Comparison of ENCODE assay signal across 1 cellular context in the genomic region with DNA sequence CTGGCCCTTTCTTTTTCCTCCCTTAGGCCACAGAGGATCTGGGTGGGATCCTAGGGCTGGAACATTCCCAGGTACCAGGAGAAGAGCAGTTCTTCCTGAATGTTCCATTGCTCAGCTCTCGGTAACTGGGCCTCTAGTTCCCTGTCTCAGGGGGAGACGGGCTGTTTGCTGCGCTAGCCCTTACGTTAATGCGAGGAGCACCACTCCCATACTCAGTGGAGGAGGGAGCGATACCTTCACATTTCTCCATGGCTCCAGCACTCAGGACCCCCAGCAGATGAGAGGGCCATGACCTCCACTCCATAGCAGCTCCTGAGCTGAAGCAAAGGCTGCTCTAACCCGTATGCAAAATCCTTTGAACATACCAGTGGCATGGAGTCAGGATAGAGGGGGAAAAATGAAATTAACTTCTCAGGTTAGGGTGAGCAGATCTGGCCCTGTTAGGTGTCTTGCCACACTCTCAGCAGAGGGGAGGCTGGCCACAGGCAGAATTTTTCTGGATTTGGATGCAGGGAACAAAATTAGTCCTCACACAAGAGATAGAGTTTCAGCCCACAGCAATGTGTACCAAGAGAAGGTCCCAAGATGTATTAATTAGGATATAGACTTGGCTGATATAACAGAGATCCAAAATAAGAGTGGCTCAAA.
TF ChIP-seq lines count a peak whose summit lies in the region.

No MANE protein-coding gene starts in this region.

TF ChIP-seq in IMR-90, 13 proteins besides CTCF, POLR2A, EP300 and RAD21:
- TF ChIP-seq ELK1 (IDR thresholded peaks at IDR 0.05; ENCODE audit: borderline replicate concordance, low read depth, low read length) (no peak), MXI1 (IDR thresholded peaks at IDR 0.05; ENCODE audit: borderline replicate concordance, low read depth, low read length) (no peak), RCOR1 (IDR thresholded peaks at IDR 0.05; ENCODE audit: insufficient replicate concordance, low read length) (no peak), FOS (IDR thresholded peaks at IDR 0.05; ENCODE audit: low read depth, low read length) (no peak), MAFK (IDR thresholded peaks at IDR 0.05; ENCODE audit: low read depth, low read length) (no peak), CHD1 (IDR thresholded peaks at IDR 0.05; ENCODE audit: low read depth, low read length) (no peak), SMC3 (IDR thresholded peaks at IDR 0.05; ENCODE audit: low read depth, low read length) (no peak), BHLHE40 (IDR thresholded peaks at IDR 0.05; ENCODE audit: low read depth, low read length) (no peak), NFE2L2 (IDR thresholded peaks at IDR 0.05; ENCODE audit: low read depth, low read length) (no peak), RFX5 (IDR thresholded peaks at IDR 0.05; ENCODE audit: low read depth, low read length) (no peak), CEBPB (IDR thresholded peaks at IDR 0.05; ENCODE audit: low read depth, low read length) (no peak), MAZ (IDR thresholded peaks at IDR 0.05; ENCODE audit: borderline replicate concordance, low read depth, low read length) (no peak)
- TF ChIP-seq, protein P1, sequence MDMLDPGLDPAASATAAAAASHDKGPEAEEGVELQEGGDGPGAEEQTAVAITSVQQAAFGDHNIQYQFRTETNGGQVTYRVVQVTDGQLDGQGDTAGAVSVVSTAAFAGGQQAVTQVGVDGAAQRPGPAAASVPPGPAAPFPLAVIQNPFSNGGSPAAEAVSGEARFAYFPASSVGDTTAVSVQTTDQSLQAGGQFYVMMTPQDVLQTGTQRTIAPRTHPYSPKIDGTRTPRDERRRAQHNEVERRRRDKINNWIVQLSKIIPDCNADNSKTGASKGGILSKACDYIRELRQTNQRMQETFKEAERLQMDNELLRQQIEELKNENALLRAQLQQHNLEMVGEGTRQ (IDR thresholded peaks at IDR 0.05; ENCODE audit: low read depth, low read length): no peak
